Comparison of ENCODE assay signal across 22 cellular contexts in genomic region chr15:44265757-44266156, GRCh38. TPM values are rescaled to one million over a fixed set of nuclear protein-coding genes. Genes with fewer than 3 reads are reported as not detected.
DNase-seq lines count a peak whose midpoint lies in the region; ATAC-seq, FAIRE-seq and TF ChIP-seq lines count a peak whose summit lies in the region.
"Had no signal": no experiment of that assay in that cellular context is flagged by ENCODE, and none has a peak within 500 bp of the region (broad histone marks: within the 10 kb centered on the region; RNA-seq: fewer than 3 reads in every experiment).

No MANE protein-coding gene starts in this region.

- no peak overlapping the region for H3K9ac ChIP-seq in K562 (ENCODE audit: insufficient read depth in 1 of 2, low read depth in 2 of 2, low read length in 2 of 2)

- H3K9me3 Mint-ChIP-seq in activated naive CD4-positive, alpha-beta T cell treated with anti-CD3 and anti-CD28 coated beads, Interleukin-2, amount 50 U/mL, for 72 hours: no peaks in the 10 kb centered on the region
- H3K9me3 Mint-ChIP-seq: activated T-helper 2 cell treated with anti-CD3 and anti-CD28 coated beads, Interferon-gamma antibody, Interleukin-2, Interleukin-4, amounts not matched to agents 10 μg/mL and 5 μg/mL and 100 μg/mL, durations not matched to agents 14 hours and 24 hours and 36 hours; dendritic cell treated with granulocyte-macrophage colony-stimulating factor and Interleukin-4, amounts not matched to agents 40 ng/mL and 50 ng/mL, for 4 days; stimulated activated effector memory CD8-positive, alpha-beta T cell treated with anti-CD3 and anti-CD28 coated beads, Interleukin-12 subunit alpha, Interleukin-12 subunit beta, amount 100 ng/mL, for 72 hours had no signal

- BruUV-seq in K562 (replicated peaks; lab: Mats Ljungman, UMichigan): no TSS peak

- no peak for TF ChIP-seq EP300 in K562 (IDR thresholded peaks at IDR 0.05; ENCODE audit: low read length)

- H3K36me3 ChIP-seq in ACC112 (ENCODE audit: insufficient read depth, low read length) (no peaks in the 10 kb centered on the region), K562 (ENCODE audit: control insufficient read depth, insufficient read depth, low read length) (no peaks in the 10 kb centered on the region)
- H3K36me3 ChIP-seq: gastrocnemius medialis, MG63 had no signal

- no peak; a peak in 1 of 4 replicates for TF ChIP-seq RAD21 in K562 (CRISPR knock-in tag; conservative IDR thresholded peaks at IDR 0.05 in 1 of 2, IDR thresholded peaks at IDR 0.05 in 1 of 2)

- CTCF ChIA-PET in K562 (lab: Yijun Ruan, JAX; ENCODE audit: low intra/inter-chr PET ratio): no interaction called here

- intact Hi-C loops in K562 (cut with micrococcal nuclease): no loop called here

- TF ChIP-seq CTCF in GM12872 (IDR thresholded peaks at IDR 0.05; ENCODE audit: insufficient read depth, low read depth, low read length): peak; percentile 13; the same call in 1 of the 3 replicates
- peak in 1 of 3 experiments; percentile 42; a peak in 2 of 6 replicates for TF ChIP-seq CTCF in K562 (IDR thresholded peaks at IDR 0.05 in 2 of 3, conservative IDR thresholded peaks at IDR 0.05 in 1 of 3; ENCODE audit: insufficient read depth in 2 of 3, low read depth in 1 of 3, low read length in 3 of 3)

- peak overlapping the region; percentile 38 for H2AFZ ChIP-seq in ACC112 (ENCODE audit: low read length, unreplicated experiment)
- H2AFZ ChIP-seq in K562 (ENCODE audit: low read depth, low read length): no peak overlapping the region

- H3K4me1 ChIP-seq in ACC112 (ENCODE audit: control insufficient read depth, insufficient read depth, low read length, unreplicated experiment) (no peaks in the 10 kb centered on the region), K562 (replicated peaks in 1 of 2; ENCODE audit: control insufficient read depth in 2 of 2, insufficient read depth in 2 of 2, low read length in 2 of 2) (no peaks in the 10 kb centered on the region)
- H3K4me1 ChIP-seq: gastrocnemius medialis had no signal

- POLR2A ChIA-PET in K562 (lab: Yijun Ruan, JAX): no interaction called here

- no peaks in the 10 kb centered on the region for H3K9me1 ChIP-seq in K562 (ENCODE audit: control insufficient read depth, insufficient read depth, low read length)

- H3K4me2 ChIP-seq in K562 (ENCODE audit: insufficient read depth, low read length): no peak overlapping the region

- 8% methylated on average over 2 of the region's 2 CpGs for WGBS in K562 (ENCODE audit: insufficient coverage, low coverage, missing lambda C conversion rate)

- peak; percentile 45 for DNase-seq in OCI-M1 (lab: John Stamatoyannopoulos, UW)
- no peak for DNase-seq in K562 (ENCODE audit: extremely low read depth in 1 of 4, low spot score in 3 of 4)
- DNase-seq in activated CD4-positive, CD25-positive, alpha-beta regulatory T cell treated with anti-CD3 and anti-CD28 coated beads, Interleukin-2, amount 50 U/mL, for 72 hours: no peak
- no peak for DNase-seq in mucosa of gallbladder (ENCODE audit: low spot score)
- DNase-seq in SIG-M5 (lab: John Stamatoyannopoulos, UW): no peak
- DNase-seq in activated naive CD4-positive, alpha-beta T cell treated with anti-CD3 and anti-CD28 coated beads, Interleukin-2, amount 50 U/mL, for 72 hours (ENCODE audit: low spot score in 2 of 2): no peak
- DNase-seq: activated CD4-positive, alpha-beta T cell treated with anti-CD3 and anti-CD28 coated beads for 4 hours; gastrocnemius medialis; kidney; mammary epithelial cell; MG63; NCI-H1930; NCI-H446 treated with DMSO at 0.1 percent for 48 hours had no signal

- H3K27ac ChIP-seq in ACC112 (ENCODE audit: low read depth, low read length) (no peak overlapping the region), K562 (ENCODE audit: extremely low read depth, low read depth, low read length) (no peak overlapping the region)
- H3K27ac ChIP-seq: gastrocnemius medialis, SK-N-MC had no signal

- peak; percentile 57; the same call in 2 of the 3 replicates for ATAC-seq in K562
- ATAC-seq in activated naive CD4-positive, alpha-beta T cell treated with anti-CD3 and anti-CD28 coated beads, Interleukin-2, amount 50 U/mL, for 72 hours: no peak
- ATAC-seq: gastrocnemius medialis; sciatic nerve; stimulated activated effector memory CD8-positive, alpha-beta T cell treated with anti-CD3 and anti-CD28 coated beads, Interleukin-12 subunit alpha, Interleukin-12 subunit beta, amount 100 ng/mL, for 72 hours had no signal

- TF ChIP-seq POLR2A in K562 (conservative IDR thresholded peaks at IDR 0.05): no peak

- H3K4me3 ChIP-seq in ACC112 (ENCODE audit: low read depth, low read length) (no peak overlapping the region), K562 (no peak overlapping the region)
- H3K4me3 ChIP-seq: gastrocnemius medialis, MG63, SK-N-MC had no signal

- H3K36me3 Mint-ChIP-seq in activated naive CD4-positive, alpha-beta T cell treated with anti-CD3 and anti-CD28 coated beads, Interleukin-2, amount 50 U/mL, for 72 hours: no peaks in the 10 kb centered on the region
- H3K36me3 Mint-ChIP-seq: brain; stimulated activated effector memory CD8-positive, alpha-beta T cell treated with anti-CD3 and anti-CD28 coated beads, Interleukin-12 subunit alpha, Interleukin-12 subunit beta, amount 100 ng/mL, for 72 hours had no signal

- H3K79me2 ChIP-seq in ACC112 (ENCODE audit: control insufficient read depth, insufficient read depth, low read length, unreplicated experiment): no peaks in the 10 kb centered on the region
- H3K79me2 ChIP-seq in K562 (ENCODE audit: control insufficient read depth, insufficient read depth, low read length): no peaks in the 10 kb centered on the region

- no peaks in the 10 kb centered on the region for H4K20me1 ChIP-seq in K562 (replicated peaks; ENCODE audit: control insufficient read depth, insufficient read depth, low read length)

- FAIRE-seq in K562 (lab: Jason Lieb, UNC): no peak
- FAIRE-seq: endothelial cell of umbilical vein, kidney had no signal

- H3K27me3 ChIP-seq in ACC112 (ENCODE audit: insufficient read depth, low read length): no peaks in the 10 kb centered on the region
- peaks cover 6% of the 10 kb centered on the region in 2 experiments; a peak in 2 of 5 replicates for H3K27me3 ChIP-seq in K562 (ENCODE audit: control insufficient read depth in 2 of 2, insufficient read depth in 2 of 2, low read length in 2 of 2)
- H3K27me3 ChIP-seq: gastrocnemius medialis, MG63 had no signal

- in situ Hi-C loops in K562 (cut with MboI): no loop called here

- no peak overlapping the region for H3K27ac Mint-ChIP-seq in activated naive CD4-positive, alpha-beta T cell treated with anti-CD3 and anti-CD28 coated beads, Interleukin-2, amount 50 U/mL, for 72 hours
- H3K27ac Mint-ChIP-seq: activated T-helper 2 cell treated with anti-CD3 and anti-CD28 coated beads, Interferon-gamma antibody, Interleukin-2, Interleukin-4, amounts not matched to agents 10 μg/mL and 5 μg/mL and 100 μg/mL, durations not matched to agents 14 hours and 24 hours and 36 hours; brain; dendritic cell treated with granulocyte-macrophage colony-stimulating factor and Interleukin-4, amounts not matched to agents 40 ng/mL and 50 ng/mL, for 4 days; stimulated activated effector memory CD8-positive, alpha-beta T cell treated with anti-CD3 and anti-CD28 coated beads, Interleukin-12 subunit alpha, Interleukin-12 subunit beta, amount 100 ng/mL, for 72 hours had no signal

- H3K9me3 ChIP-seq in K562 (replicated peaks; ENCODE audit: control insufficient read depth, insufficient read depth, low read depth, low read length): 0 out of 2 replicates have a peak, but pooled peaks cover 1% of the 10 kb centered on the region
- H3K9me3 ChIP-seq: gastrocnemius medialis, MG63 had no signal

TF ChIP-seq in K562, 482 proteins besides CTCF, POLR2A, EP300 and RAD21:
- no peak for TF ChIP-seq ELF1 (tag; IDR thresholded peaks at IDR 0.05)

RNA-seq across cellular contexts. Expression of gene GOLM2, which starts 22.8 kb away (rescaled TPM):
- total RNA-seq in K562 (2011; cell fraction: chromatin; rRNA removed; ENCODE audit: low replicate concordance): 32.9 and 95.0 TPM in 2 replicates
- total RNA-seq in K562 (2011; cell fraction: nucleolus; rRNA removed): 23.7 and 31.2 TPM in 2 replicates
- 41.3 and 69.3 TPM in 2 replicates for total RNA-seq in K562 (2011; cell fraction: nucleoplasm; rRNA removed)
- total RNA-seq in K562 (2014; rRNA removed) (30.8 and 33.2 TPM in 2 replicates), K562 (2014; rRNA removed; fragmentation: Illumina TruSeq; extraction: Trizol) (44.6 and 48.0 TPM in 2 replicates), K562 (2015; rRNA removed; fragmentation: Illumina TruSeq; extraction: Trizol) (45.0 and 48.5 TPM in 2 replicates), K562 (2021) (33.4 and 37.6 TPM in 2 replicates), mucosa of gallbladder (108 TPM)
- polyA plus RNA-seq in K562 (2011; rRNA removed) (22.4 and 25.6 TPM in 2 replicates), K562 (2014; fragmentation: Illumina TruSeq; extraction: Trizol) (28.5 and 33.8 TPM in 2 replicates), K562 (2014; fragmentation: Nextera tagmentation; extraction: Ambion mirVana) (10 to 100 TPM in 1 of 2 experiments, 1 to 10 TPM in 1; 7.8 to 11.4 TPM), K562 (2014; rRNA removed) (26.3 and 33.4 TPM in 2 replicates)
- 13.3 and 15.4 TPM in 2 replicates for polyA plus RNA-seq in K562 (2011; cell fraction: cytosol; rRNA removed)
- 10.0 and 10.6 TPM in 2 replicates for polyA plus RNA-seq in K562 (2011; cell fraction: nucleus; rRNA removed)
- polyA plus RNA-seq in K562 (2012): 21.6 and 29.2 TPM in 2 replicates
- polyA minus RNA-seq in K562 (2011; rRNA and poly(A)+ RNA removed): 35.0 and 41.1 TPM in 2 replicates
- polyA minus RNA-seq in K562 (2011; cell fraction: cytosol; rRNA and poly(A)+ RNA removed): 19.0 and 23.4 TPM in 2 replicates
- 14.0 and 20.2 TPM in 2 replicates for polyA minus RNA-seq in K562 (2011; cell fraction: nucleus; rRNA and poly(A)+ RNA removed)
- 10 to 100 TPM; 18.8 to 34.7 TPM for total RNA-seq in activated naive CD4-positive, alpha-beta T cell treated with anti-CD3 and anti-CD28 coated beads, Interleukin-2, amount 50 U/mL, for 72 hours
